Comparison of ENCODE assay signal across 10 cellular contexts in the genomic region with DNA sequence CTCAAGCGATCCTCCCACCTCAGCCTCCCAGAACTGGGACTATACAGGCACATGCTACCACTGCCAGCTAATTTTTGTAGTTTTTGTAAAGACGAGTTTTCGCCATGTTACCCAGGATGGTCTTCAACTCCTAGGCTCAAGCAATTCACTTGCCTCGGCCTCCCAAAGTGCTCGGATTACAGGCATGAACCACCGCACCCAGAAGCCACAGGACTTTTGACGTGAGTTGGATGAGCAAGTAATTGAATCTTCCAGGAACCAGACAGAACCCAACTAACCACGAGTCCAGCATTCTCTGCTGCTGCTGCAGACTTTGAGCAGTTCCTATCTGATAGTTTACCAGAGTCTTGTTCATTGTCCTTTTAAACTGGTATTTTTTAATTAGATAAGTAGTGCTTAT.
"Had no signal": no experiment of that assay in that cellular context is flagged by ENCODE, and none has a peak within 500 bp of the region (broad histone marks: within the 10 kb centered on the region; RNA-seq: fewer than 3 reads in every experiment).

No MANE protein-coding gene starts in this region.

- H3K36me3 ChIP-seq: breast epithelium had no signal

- H3K27me3 ChIP-seq: breast epithelium, esophagus muscularis mucosa, foreskin keratinocyte, upper lobe of right lung had no signal

- H3K9me3 ChIP-seq: breast epithelium, esophagus muscularis mucosa, upper lobe of right lung had no signal

- H3K4me3 ChIP-seq: breast epithelium, esophagus muscularis mucosa, upper lobe of right lung had no signal

- DNase-seq: activated naive CD4-positive, alpha-beta T cell treated with anti-CD3 and anti-CD28 coated beads, Interleukin-2, amount 50 U/mL, for 16 hours; amniotic stem cell; foreskin keratinocyte; head of caudate nucleus; mesendoderm; stimulated activated naive CD4-positive, alpha-beta T cell treated with Interleukin-2 at 50 U/mL for 16 hours; T-helper 2 cell; upper lobe of right lung had no signal

- H3K4me1 ChIP-seq: breast epithelium, esophagus muscularis mucosa, foreskin keratinocyte, upper lobe of right lung had no signal

- H3K27ac ChIP-seq: breast epithelium, esophagus muscularis mucosa, foreskin keratinocyte, upper lobe of right lung had no signal
